ENCODE assay signal across 9 cellular contexts in genomic region chr2:196987298-196987653, GRCh38.
DNase-seq lines count a peak whose midpoint lies in the region; ATAC-seq and TF ChIP-seq lines count a peak whose summit lies in the region.
"Had no signal": no experiment of that assay in that cellular context is flagged by ENCODE, and none has a peak within 500 bp of the region (broad histone marks: within the 10 kb centered on the region; RNA-seq: fewer than 3 reads in every experiment).

No MANE protein-coding gene starts in this region.

- H3K27ac ChIP-seq in esophagus muscularis mucosa (replicated peaks in 1 of 4), result peak overlapping the region; percentile 13 to 45 (median 43)

- no peaks in the 10 kb centered on the region for H3K27me3 ChIP-seq in esophagus muscularis mucosa
- no peaks in the 10 kb centered on the region for H3K27me3 ChIP-seq in skeletal muscle satellite cell (ENCODE audit: control insufficient read depth, insufficient read depth, low read length)
- H3K27me3 ChIP-seq in BE2C, result no peaks in the 10 kb centered on the region
- H3K27me3 ChIP-seq: cardiac muscle cell had no signal

- H3K4me2 ChIP-seq in skeletal muscle satellite cell (ENCODE audit: low read length), result peak overlapping the region; percentile 80

- H3K27ac Mint-ChIP-seq in T-helper 1 cell treated with Interleukin-12 subunit alpha and Interleukin-12 subunit beta and Interleukin-4 antibody, amounts not matched to agents 30 μg/mL and 1 μg/mL, for 36 hours, result peak overlapping the region; percentile 92

- no peak for TF ChIP-seq CTCF in esophagus muscularis mucosa (IDR thresholded peaks at IDR 0.05)
- no peak for TF ChIP-seq CTCF in BE2C (IDR thresholded peaks at IDR 0.05; ENCODE audit: low read depth, low read length)

- DNase-seq in T-helper 1 cell (no peak), OCI-M1 (lab: John Stamatoyannopoulos, UW) (peak; percentile 70), esophagus muscularis mucosa (ENCODE audit: extremely low spot score) (no peak), iPS-NIHi7 (ENCODE audit: extremely low spot score) (no peak), BE2C (no peak), left colon (no peak)

- peak overlapping the region; percentile 68 for H3K4me3 Mint-ChIP-seq in T-helper 1 cell treated with Interleukin-12 subunit alpha and Interleukin-12 subunit beta and Interleukin-4 antibody, amounts not matched to agents 30 μg/mL and 1 μg/mL, for 36 hours

- H3K4me1 Mint-ChIP-seq in T-helper 1 cell treated with Interleukin-12 subunit alpha and Interleukin-12 subunit beta and Interleukin-4 antibody, amounts not matched to agents 30 μg/mL and 1 μg/mL, for 36 hours (ENCODE audit: low read depth), result peaks cover 49% of the 10 kb centered on the region

- peaks cover 57% of the 10 kb centered on the region for H3K36me3 Mint-ChIP-seq in T-helper 1 cell treated with Interleukin-12 subunit alpha and Interleukin-12 subunit beta and Interleukin-4 antibody, amounts not matched to agents 30 μg/mL and 1 μg/mL, for 36 hours (ENCODE audit: low read depth)

- TF ChIP-seq POLR2A in esophagus muscularis mucosa (IDR thresholded peaks at IDR 0.05; ENCODE audit: low read depth), result no peak

- H3K4me1 ChIP-seq in esophagus muscularis mucosa (peaks cover 14 to 18% (median 16%) of the 10 kb centered on the region in 4 donors), skeletal muscle satellite cell (ENCODE audit: control insufficient read depth, insufficient read depth, low read length) (peaks cover 26% of the 10 kb centered on the region), BE2C (peaks cover 11% of the 10 kb centered on the region)

- TF ChIP-seq EP300 in esophagus muscularis mucosa (IDR thresholded peaks at IDR 0.05), result no peak

- no peaks in the 10 kb centered on the region for H3K27me3 Mint-ChIP-seq in T-helper 1 cell treated with Interleukin-12 subunit alpha and Interleukin-12 subunit beta and Interleukin-4 antibody, amounts not matched to agents 30 μg/mL and 1 μg/mL, for 36 hours (ENCODE audit: low read depth)

- H3K4me3 ChIP-seq in esophagus muscularis mucosa (no peak overlapping the region), skeletal muscle satellite cell (ENCODE audit: low read length) (peak overlapping the region; percentile 59), BE2C (ENCODE audit: low read depth, low read length) (no peak overlapping the region; the same call in 1 of the 2 replicates)
- H3K4me3 ChIP-seq: cardiac muscle cell had no signal

- H3K36me3 ChIP-seq in esophagus muscularis mucosa (peaks cover 0 to 23% (median 1%) of the 10 kb centered on the region in 4 donors), skeletal muscle satellite cell (ENCODE audit: insufficient read depth, low read length) (no peaks in the 10 kb centered on the region), BE2C (no peaks in the 10 kb centered on the region)
- H3K36me3 ChIP-seq: cardiac muscle cell had no signal

- H3K9ac ChIP-seq in skeletal muscle satellite cell (ENCODE audit: low read depth, low read length), result peak overlapping the region; percentile 73

- 60% methylated on average over 1 of the region's 1 CpG for WGBS in esophagus muscularis mucosa

- H3K9me3 ChIP-seq in esophagus muscularis mucosa, result no peaks in the 10 kb centered on the region
- H3K9me3 ChIP-seq in skeletal muscle satellite cell (replicated peaks; ENCODE audit: low read length), result no peaks in the 10 kb centered on the region
- H3K9me3 ChIP-seq in BE2C, result no peaks in the 10 kb centered on the region

- intact Hi-C loops in esophagus muscularis mucosa (cut with DNase I), result loop anchor here (5.0 kb wide), 1 partner anchor 60 kb away; the partner anchor contains the start of gene PGAP1
- intact Hi-C loops in left colon (cut with DNase I, micrococcal nuclease), result no loop called here

- H3K9me3 Mint-ChIP-seq in T-helper 1 cell treated with Interleukin-12 subunit alpha and Interleukin-12 subunit beta and Interleukin-4 antibody, amounts not matched to agents 30 μg/mL and 1 μg/mL, for 36 hours, result peaks cover 18% of the 10 kb centered on the region

- no peak for ATAC-seq in left colon
